19 cellular contexts compared by ENCODE assay signal in genomic region chr22:28563636-28564035, GRCh38.
DNase-seq lines count a peak whose midpoint lies in the region; ATAC-seq, FAIRE-seq and TF ChIP-seq lines count a peak whose summit lies in the region.
"Had no signal": no experiment of that assay in that cellular context is flagged by ENCODE, and none has a peak within 500 bp of the region (broad histone marks: within the 10 kb centered on the region; RNA-seq: fewer than 3 reads in every experiment).

No MANE protein-coding gene starts in this region.

- peak; percentile 20 for FAIRE-seq in astrocyte (lab: Jason Lieb, UNC)
- no peak for FAIRE-seq in bronchial epithelial cell (lab: Jason Lieb, UNC)
- FAIRE-seq: GM12891, GM18507, H54 had no signal

- H4K20me1 ChIP-seq in astrocyte (ENCODE audit: insufficient read depth, low read length): no peaks in the 10 kb centered on the region

- no peaks in the 10 kb centered on the region for H3K27me3 ChIP-seq in astrocyte (ENCODE audit: insufficient read depth, low read length)
- no peaks in the 10 kb centered on the region for H3K27me3 ChIP-seq in bronchial epithelial cell (ENCODE audit: control insufficient read depth, insufficient read depth, low read length)
- H3K27me3 ChIP-seq in foreskin keratinocyte: no peaks in the 10 kb centered on the region
- no peaks in the 10 kb centered on the region for H3K27me3 ChIP-seq in right cardiac atrium (ENCODE audit: control insufficient read depth, insufficient read depth)

- H3K4me3 ChIP-seq in astrocyte (ENCODE audit: insufficient read depth, low read depth, low read length) (no peak overlapping the region), bronchial epithelial cell (ENCODE audit: low read depth, low read length) (no peak overlapping the region), right cardiac atrium (ENCODE audit: low read length) (no peak overlapping the region)
- H3K4me3 ChIP-seq: HAP-1 had no signal

- no peak overlapping the region for H3K4me3 Mint-ChIP-seq in astrocyte (ENCODE audit: unreplicated experiment)
- H3K4me3 Mint-ChIP-seq in activated T-helper 1 cell treated with anti-CD3 and anti-CD28 coated beads, Interleukin-12 subunit alpha, Interleukin-12 subunit beta, Interleukin-2, Interleukin-4 antibody, amounts not matched to agents 30 ng/mL and 10 ng/mL and 1 ng/mL, durations not matched to agents 14 hours and 24 hours and 36 hours: no peak overlapping the region
- H3K4me3 Mint-ChIP-seq: CD4-positive, alpha-beta memory T cell; HFFc6 had no signal

- no peaks in the 10 kb centered on the region for H3K36me3 Mint-ChIP-seq in astrocyte (ENCODE audit: low read depth, unreplicated experiment)
- H3K36me3 Mint-ChIP-seq in activated T-helper 1 cell treated with anti-CD3 and anti-CD28 coated beads, Interleukin-12 subunit alpha, Interleukin-12 subunit beta, Interleukin-2, Interleukin-4 antibody, amounts not matched to agents 30 ng/mL and 10 ng/mL and 1 ng/mL, durations not matched to agents 14 hours and 24 hours and 36 hours (ENCODE audit: low read depth): no peaks in the 10 kb centered on the region
- H3K36me3 Mint-ChIP-seq: CD4-positive, alpha-beta memory T cell had no signal

- H3K27ac ChIP-seq in astrocyte (ENCODE audit: low read depth, low read length) (no peak overlapping the region), foreskin keratinocyte (no peak overlapping the region), right cardiac atrium (ENCODE audit: low read length) (no peak overlapping the region)

- 95% methylated on average over 2 of the region's 2 CpGs for WGBS in right cardiac atrium

- no peak overlapping the region for H3K27ac Mint-ChIP-seq in astrocyte (ENCODE audit: unreplicated experiment)
- no peak overlapping the region for H3K27ac Mint-ChIP-seq in activated T-helper 1 cell treated with anti-CD3 and anti-CD28 coated beads, Interleukin-12 subunit alpha, Interleukin-12 subunit beta, Interleukin-2, Interleukin-4 antibody, amounts not matched to agents 30 ng/mL and 10 ng/mL and 1 ng/mL, durations not matched to agents 14 hours and 24 hours and 36 hours
- H3K27ac Mint-ChIP-seq: CD4-positive, alpha-beta memory T cell; HFFc6 had no signal

- H3K4me1 Mint-ChIP-seq in astrocyte (ENCODE audit: low read depth, unreplicated experiment): peaks cover 7% of the 10 kb centered on the region
- no peaks in the 10 kb centered on the region for H3K4me1 Mint-ChIP-seq in activated T-helper 1 cell treated with anti-CD3 and anti-CD28 coated beads, Interleukin-12 subunit alpha, Interleukin-12 subunit beta, Interleukin-2, Interleukin-4 antibody, amounts not matched to agents 30 ng/mL and 10 ng/mL and 1 ng/mL, durations not matched to agents 14 hours and 24 hours and 36 hours (ENCODE audit: low read depth)
- H3K4me1 Mint-ChIP-seq: CD4-positive, alpha-beta memory T cell had no signal

- H3K4me2 ChIP-seq in astrocyte (ENCODE audit: low read length): no peak overlapping the region

- H3K27me3 Mint-ChIP-seq in astrocyte (ENCODE audit: low read depth, unreplicated experiment): no peaks in the 10 kb centered on the region
- peaks cover 30% of the 10 kb centered on the region for H3K27me3 Mint-ChIP-seq in activated T-helper 1 cell treated with anti-CD3 and anti-CD28 coated beads, Interleukin-12 subunit alpha, Interleukin-12 subunit beta, Interleukin-2, Interleukin-4 antibody, amounts not matched to agents 30 ng/mL and 10 ng/mL and 1 ng/mL, durations not matched to agents 14 hours and 24 hours and 36 hours (ENCODE audit: insufficient read depth)

- H3K4me1 ChIP-seq in astrocyte (ENCODE audit: insufficient read depth, low read length) (peaks cover 8% of the 10 kb centered on the region), foreskin keratinocyte (peaks cover 10% of the 10 kb centered on the region), right cardiac atrium (ENCODE audit: control insufficient read depth, insufficient read depth, low read length) (peaks cover 1% of the 10 kb centered on the region)
- H3K4me1 ChIP-seq: HAP-1 had no signal

- no peak overlapping the region for H3K9ac ChIP-seq in astrocyte (ENCODE audit: low read length)

- H3K36me3 ChIP-seq in astrocyte (ENCODE audit: insufficient read depth, low read length): no peaks in the 10 kb centered on the region
- no peaks in the 10 kb centered on the region for H3K36me3 ChIP-seq in bronchial epithelial cell (ENCODE audit: control insufficient read depth, insufficient read depth, low read length)
- H3K36me3 ChIP-seq: HAP-1 had no signal

- no peaks in the 10 kb centered on the region for H3K9me3 Mint-ChIP-seq in astrocyte (ENCODE audit: unreplicated experiment)
- no peaks in the 10 kb centered on the region for H3K9me3 Mint-ChIP-seq in activated T-helper 1 cell treated with anti-CD3 and anti-CD28 coated beads, Interleukin-12 subunit alpha, Interleukin-12 subunit beta, Interleukin-2, Interleukin-4 antibody, amounts not matched to agents 30 ng/mL and 10 ng/mL and 1 ng/mL, durations not matched to agents 14 hours and 24 hours and 36 hours
- H3K9me3 Mint-ChIP-seq: HFFc6 had no signal

- peak; percentile 38 for ATAC-seq in foreskin keratinocyte
- no peak for ATAC-seq in right cardiac atrium

- no peak overlapping the region for H2AFZ ChIP-seq in astrocyte (ENCODE audit: low read depth, low read length)

- no peaks in the 10 kb centered on the region for H3K79me2 ChIP-seq in astrocyte (ENCODE audit: insufficient read depth, low read length)

- no peaks in the 10 kb centered on the region for H3K9me3 ChIP-seq in astrocyte (ENCODE audit: insufficient read depth, low read depth, low read length)
- H3K9me3 ChIP-seq in right cardiac atrium (ENCODE audit: control insufficient read depth, low read length): no peaks in the 10 kb centered on the region
- H3K9me3 ChIP-seq: HAP-1 had no signal

- intact Hi-C loops in activated T-helper 1 cell treated with anti-CD3 and anti-CD28 coated beads, Interleukin-12 subunit alpha, Interleukin-12 subunit beta, Interleukin-2, Interleukin-4 antibody, amounts not matched to agents 30 ng/mL and 10 ng/mL and 1 ng/mL, durations not matched to agents 14 hours and 24 hours and 36 hours (cut with micrococcal nuclease): no loop called here
- intact Hi-C loops in right cardiac atrium (cut with DNase I): no loop called here

- TF ChIP-seq CTCF in astrocyte (IDR thresholded peaks at IDR 0.05; ENCODE audit: insufficient read depth, low read depth, low read length) (no peak), bronchial epithelial cell (IDR thresholded peaks at IDR 0.05; ENCODE audit: insufficient read depth, low read length, severe bottlenecking) (no peak), foreskin keratinocyte (conservative IDR thresholded peaks at IDR 0.05) (no peak)

- DNase-seq in astrocyte (ENCODE audit: low read depth): no peak
- peak; percentile 91 for DNase-seq in bronchial epithelial cell (ENCODE audit: low read depth)
- DNase-seq in foreskin keratinocyte: peak; percentile 46 to 73
- DNase-seq in NK-92 treated with Interleukin-12 subunit alpha and Interleukin-12 subunit beta, amount 100 ng/mL, for 24 hours (lab: John Stamatoyannopoulos, UW): no peak
- no peak for DNase-seq in activated T-helper 1 cell treated with anti-CD3 and anti-CD28 coated beads, Interleukin-12 subunit alpha, Interleukin-12 subunit beta, Interleukin-2, Interleukin-4 antibody, amounts not matched to agents 30 ng/mL and 10 ng/mL and 1 ng/mL, durations not matched to agents 14 hours and 24 hours and 36 hours (ENCODE audit: low spot score)
- no peak for DNase-seq in right cardiac atrium
- DNase-seq: C1 segment of cervical spinal cord; Calu3; CD4-positive, alpha-beta memory T cell; COR-L47; DMS53; DMS79 treated with DMSO at 0.1 percent for 48 hours; GF-D8; GOT3; HFFc6 had no signal

Comparison
In these comparisons a context has a peak if more than half of its experiments do, and no peak if none do; other contexts are left out.
1. DNase-seq: peak in bronchial epithelial cell (single experiment) and foreskin keratinocyte (2 of 2); none in astrocyte (single experiment), NK-92 treated with Interleukin-12 subunit alpha and Interleukin-12 subunit beta, amount 100 ng/mL, for 24 hours (single experiment), activated T-helper 1 cell treated with anti-CD3 and anti-CD28 coated beads, Interleukin-12 subunit alpha, Interleukin-12 subunit beta, Interleukin-2, Interleukin-4 antibody, amounts not matched to agents 30 ng/mL and 10 ng/mL and 1 ng/mL, durations not matched to agents 14 hours and 24 hours and 36 hours (single experiment) and right cardiac atrium (0 of 3).